ENCODE assay signal across 9 cellular contexts in the genomic region with DNA sequence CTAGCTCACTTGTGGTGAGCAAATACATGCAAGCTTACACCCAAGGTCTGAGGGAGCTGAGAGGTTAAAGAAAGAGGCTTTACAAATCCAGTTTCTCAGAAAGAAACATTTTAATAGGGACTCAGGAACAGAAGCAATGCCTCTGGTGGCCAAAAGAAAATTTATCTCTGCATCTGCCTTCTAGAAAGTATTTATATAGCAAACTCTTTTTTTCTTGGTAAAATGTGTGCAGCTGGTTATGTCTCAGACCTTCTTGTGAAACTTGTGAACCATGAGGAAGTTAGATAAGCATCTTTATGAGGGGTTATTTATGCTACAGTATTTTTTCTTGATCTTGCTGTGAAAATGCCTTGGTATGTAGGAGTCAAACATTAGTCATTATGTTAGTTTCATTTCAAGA. TPM values are rescaled to one million over a fixed set of nuclear protein-coding genes. Genes with fewer than 3 reads are reported as not detected.
DNase-seq lines count a peak whose midpoint lies in the region; ATAC-seq and FAIRE-seq lines count a peak whose summit lies in the region.
"Had no signal": no experiment of that assay in that cellular context is flagged by ENCODE, and none has a peak within 500 bp of the region (broad histone marks: within the 10 kb centered on the region; RNA-seq: fewer than 3 reads in every experiment).

No MANE protein-coding gene starts in this region.

- H3K36me3 Mint-ChIP-seq in CD4-positive, CD25-positive, alpha-beta regulatory T cell = no peaks in the 10 kb centered on the region

- H3K4me3 Mint-ChIP-seq in CD4-positive, CD25-positive, alpha-beta regulatory T cell = no peak overlapping the region

- H3K4me3 ChIP-seq in CD4-positive, CD25-positive, alpha-beta regulatory T cell (ENCODE audit: low read depth, low read length) = no peak overlapping the region
- H3K4me3 ChIP-seq: pancreas had no signal

- ATAC-seq in CD4-positive, CD25-positive, alpha-beta regulatory T cell (ENCODE audit: low read depth in 2 of 2) = peak; percentile 50 to 71
- ATAC-seq in GM21360 (IDR thresholded peaks at IDR 0.05; ENCODE audit: unreplicated experiment) = peak; percentile 72
- no peak for ATAC-seq in HG02610 (IDR thresholded peaks at IDR 0.05; ENCODE audit: unreplicated experiment)
- ATAC-seq: pancreas had no signal

- H3K27me3 Mint-ChIP-seq in CD4-positive, CD25-positive, alpha-beta regulatory T cell = no peaks in the 10 kb centered on the region

- FAIRE-seq in endometrium (lab: Jason Lieb, UNC) = peak; percentile 26

- peaks cover 0 to 19% (median 5%) of the 10 kb centered on the region in 7 donors for H3K9me3 Mint-ChIP-seq in CD4-positive, CD25-positive, alpha-beta regulatory T cell

- H3K27me3 ChIP-seq in CD4-positive, CD25-positive, alpha-beta regulatory T cell (ENCODE audit: control insufficient read depth, insufficient read depth, low read length) = no peaks in the 10 kb centered on the region

- peaks cover 0 to 2% of the 10 kb centered on the region in 2 experiments for H3K9me3 ChIP-seq in CD4-positive, CD25-positive, alpha-beta regulatory T cell (ENCODE audit: control insufficient read depth in 2 of 2, low read length in 2 of 2)
- H3K9me3 ChIP-seq: pancreas had no signal

- peak in 2 of 3 donors; percentile 5 to 47 for DNase-seq in CD4-positive, CD25-positive, alpha-beta regulatory T cell
- DNase-seq in NAMALWA (ENCODE audit: low spot score) = peak; percentile 6
- DNase-seq in hippocampal formation (lab: John Stamatoyannopoulos, UW) = no peak
- DNase-seq in activated CD8-positive, alpha-beta memory T cell treated with anti-CD3 and anti-CD28 coated beads, Interleukin-2, amount 50 U/mL, for 4 hours = no peak
- no peak for DNase-seq in NCI-H1694 (lab: John Stamatoyannopoulos, UW)
- DNase-seq: pancreas had no signal

- no peak overlapping the region for H3K27ac Mint-ChIP-seq in CD4-positive, CD25-positive, alpha-beta regulatory T cell

- H3K36me3 ChIP-seq in CD4-positive, CD25-positive, alpha-beta regulatory T cell (ENCODE audit: control insufficient read depth, insufficient read depth, low read length) = no peaks in the 10 kb centered on the region
- H3K36me3 ChIP-seq: pancreas had no signal

- no peak overlapping the region for H3K27ac ChIP-seq in CD4-positive, CD25-positive, alpha-beta regulatory T cell (ENCODE audit: insufficient read depth, low read length, poor library complexity, severe bottlenecking)
- H3K27ac ChIP-seq: pancreas had no signal

- peaks cover 0 to 14% (median 6%) of the 10 kb centered on the region in 4 donors for H3K4me1 Mint-ChIP-seq in CD4-positive, CD25-positive, alpha-beta regulatory T cell

- no peaks in the 10 kb centered on the region for H3K4me1 ChIP-seq in CD4-positive, CD25-positive, alpha-beta regulatory T cell (ENCODE audit: control insufficient read depth, insufficient read depth, low read length, poor library complexity, severe bottlenecking)
- H3K4me1 ChIP-seq: pancreas had no signal

RNA-seq across cellular contexts. Expression of gene CYSLTR1, which starts 48.5 kb away (rescaled TPM):
- total RNA-seq in CD4-positive, CD25-positive, alpha-beta regulatory T cell = 7.2 TPM
- polyA plus RNA-seq in CD4-positive, CD25-positive, alpha-beta regulatory T cell = 1 to 10 TPM; 3.0 to 5.4 (median 3.2) TPM

Comparison
In these comparisons a context has a peak if more than half of its experiments do, and no peak if none do; other contexts are left out.
1. DNase-seq: peak in CD4-positive, CD25-positive, alpha-beta regulatory T cell (2 of 3) and NAMALWA (single experiment); none in hippocampal formation (0 of 2), activated CD8-positive, alpha-beta memory T cell treated with anti-CD3 and anti-CD28 coated beads, Interleukin-2, amount 50 U/mL, for 4 hours (single experiment) and NCI-H1694 (single experiment).